Comparison of ENCODE assay signal across 8 cellular contexts in the genomic region with DNA sequence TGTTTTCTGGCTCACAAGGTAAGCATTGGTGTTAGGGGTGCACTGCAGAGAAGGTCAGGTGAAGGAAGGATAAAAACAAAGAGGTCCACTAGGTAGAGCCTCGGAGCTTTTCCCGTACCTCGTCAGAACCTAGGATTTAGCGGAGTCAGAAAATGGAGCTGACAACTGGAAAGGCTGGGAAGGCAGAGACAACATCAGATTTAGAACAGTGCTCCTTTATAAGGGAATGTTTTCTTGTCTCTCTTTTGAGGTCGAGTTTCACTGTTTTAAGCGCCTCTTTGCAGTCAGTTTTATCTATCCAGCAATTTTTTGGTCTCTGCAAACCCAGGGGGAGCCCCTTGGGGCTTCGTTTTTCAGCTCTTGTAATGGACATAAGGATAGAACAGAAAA.
DNase-seq lines count a peak whose midpoint lies in the region; ATAC-seq and TF ChIP-seq lines count a peak whose summit lies in the region.

No MANE protein-coding gene starts in this region.

- peak overlapping the region; percentile 33 to 55 for H3K4me3 ChIP-seq in cardiac fibroblast (replicated peaks in 1 of 2; ENCODE audit: low read depth in 2 of 2, low read length in 2 of 2)

- ATAC-seq in activated T-cell treated with anti-CD3 and anti-CD28 coated beads, Interleukin-2, amount 50 U/mL, for 4 hours = no peak
- ATAC-seq in memory B cell (ENCODE audit: low read depth) (no peak), HG02642 (IDR thresholded peaks at IDR 0.05; ENCODE audit: poor library complexity, unreplicated experiment) (no peak)

- H3K36me3 Mint-ChIP-seq in activated T-cell treated with anti-CD3 and anti-CD28 coated beads, Interleukin-2, amount 50 U/mL, for 4 hours (ENCODE audit: insufficient read depth) = peaks cover 44% of the 10 kb centered on the region
- peaks cover 30% of the 10 kb centered on the region for H3K36me3 Mint-ChIP-seq in memory B cell
- H3K36me3 Mint-ChIP-seq in type B pancreatic cell = peaks cover 16% of the 10 kb centered on the region

- H3K27me3 Mint-ChIP-seq in activated T-cell treated with anti-CD3 and anti-CD28 coated beads, Interleukin-2, amount 50 U/mL, for 4 hours (ENCODE audit: low read depth) = no peaks in the 10 kb centered on the region
- H3K27me3 Mint-ChIP-seq in memory B cell (no peaks in the 10 kb centered on the region), type B pancreatic cell (no peaks in the 10 kb centered on the region)

- DNase-seq in activated T-cell treated with anti-CD3 and anti-CD28 coated beads, Interleukin-2, amount 50 U/mL, for 4 hours = no peak
- no peak for DNase-seq in activated T-cell treated with anti-CD3 and anti-CD28 coated beads, Interleukin-2, amount 50 U/mL, for 1 hour
- DNase-seq in cardiac fibroblast (ENCODE audit: low read depth in 2 of 2) (no peak), memory B cell (ENCODE audit: low spot score in 2 of 2) (no peak), type B pancreatic cell (ENCODE audit: extremely low spot score, unreplicated experiment) (no peak), NCI-H446 (lab: John Stamatoyannopoulos, UW) (no peak), 8988T (no peak)

- peak overlapping the region; percentile 95 for H3K27ac Mint-ChIP-seq in memory B cell
- peak overlapping the region; percentile 74 for H3K27ac Mint-ChIP-seq in type B pancreatic cell

- H3K4me1 Mint-ChIP-seq in activated T-cell treated with anti-CD3 and anti-CD28 coated beads, Interleukin-2, amount 50 U/mL, for 4 hours (ENCODE audit: low read depth) = peaks cover 78% of the 10 kb centered on the region
- H3K4me1 Mint-ChIP-seq in memory B cell (peaks cover 40% of the 10 kb centered on the region), type B pancreatic cell (ENCODE audit: unreplicated experiment) (peaks cover 33% of the 10 kb centered on the region)

- H3K4me3 Mint-ChIP-seq in activated T-cell treated with anti-CD3 and anti-CD28 coated beads, Interleukin-2, amount 50 U/mL, for 4 hours = peak overlapping the region; percentile 82
- H3K4me3 Mint-ChIP-seq in memory B cell = peak overlapping the region; percentile 71
- H3K4me3 Mint-ChIP-seq in type B pancreatic cell = peak overlapping the region; percentile 13

- TF ChIP-seq CTCF in cardiac fibroblast (IDR thresholded peaks at IDR 0.05; ENCODE audit: low read depth, low read length) (no peak), type B pancreatic cell (conservative IDR thresholded peaks at IDR 0.05) (no peak)

- no peaks in the 10 kb centered on the region for H3K9me3 Mint-ChIP-seq in activated T-cell treated with anti-CD3 and anti-CD28 coated beads, Interleukin-2, amount 50 U/mL, for 4 hours
- H3K9me3 Mint-ChIP-seq in memory B cell = no peaks in the 10 kb centered on the region
- H3K9me3 Mint-ChIP-seq in type B pancreatic cell = no peaks in the 10 kb centered on the region

Comparison
In these comparisons a context has a peak if more than half of its experiments do, and no peak if none do; other contexts are left out.
1. H3K4me3 Mint-ChIP-seq: peak in every context shown above with its lines; median percentile 82 in activated T-cell treated with anti-CD3 and anti-CD28 coated beads, Interleukin-2, amount 50 U/mL, for 4 hours; 71 in memory B cell; 13 in type B pancreatic cell.